Comparison of ENCODE assay signal across 11 cellular contexts in genomic region chr1:161233102-161233501, GRCh38. TPM values are rescaled to one million over a fixed set of nuclear protein-coding genes. Genes with fewer than 3 reads are reported as not detected.
"Had no signal": no experiment of that assay in that cellular context is flagged by ENCODE, and none has a peak within 500 bp of the region (broad histone marks: within the 10 kb centered on the region; RNA-seq: fewer than 3 reads in every experiment).

No MANE protein-coding gene starts in this region.

- DNase-seq: GM23248, GOT3, H9, HCEC 1CT, Karpas-422, KBM-7 had no signal

- ATAC-seq: HepG2 had no signal

- FAIRE-seq: H54, HepG2 had no signal

- H2AFZ ChIP-seq: GM23248 had no signal

- H3K9ac ChIP-seq: GM23248, KMS-11 had no signal

- H3K27ac ChIP-seq: GM23248, HL-60, KMS-11 had no signal

- H3K4me2 ChIP-seq: KMS-11 had no signal

- H3K4me3 ChIP-seq: GM23248 had no signal

RNA-seq across cellular contexts. Expression of gene NR1I3, which starts 4.9 kb away (rescaled TPM):
- total RNA-seq: GM23248, H9, HT1080 had no signal
- polyA plus RNA-seq: GM23248 had no signal

RNA-seq across cellular contexts. Expression of gene APOA2, which starts 9.7 kb away (rescaled TPM):
- total RNA-seq: GM23248, H9, HT1080 had no signal
- polyA plus RNA-seq: GM23248 had no signal

RNA-seq across cellular contexts. Expression of gene FCER1G, which starts 18.0 kb away (rescaled TPM):
- total RNA-seq: GM23248 had no signal

RNA-seq across cellular contexts. Expression of gene PCP4L1, which starts 25.4 kb away (rescaled TPM):
- total RNA-seq: GM23248, HepG2 had no signal
- polyA plus RNA-seq: GM23248 had no signal
